ENCODE assay signal across 8 cellular contexts in the genomic region with DNA sequence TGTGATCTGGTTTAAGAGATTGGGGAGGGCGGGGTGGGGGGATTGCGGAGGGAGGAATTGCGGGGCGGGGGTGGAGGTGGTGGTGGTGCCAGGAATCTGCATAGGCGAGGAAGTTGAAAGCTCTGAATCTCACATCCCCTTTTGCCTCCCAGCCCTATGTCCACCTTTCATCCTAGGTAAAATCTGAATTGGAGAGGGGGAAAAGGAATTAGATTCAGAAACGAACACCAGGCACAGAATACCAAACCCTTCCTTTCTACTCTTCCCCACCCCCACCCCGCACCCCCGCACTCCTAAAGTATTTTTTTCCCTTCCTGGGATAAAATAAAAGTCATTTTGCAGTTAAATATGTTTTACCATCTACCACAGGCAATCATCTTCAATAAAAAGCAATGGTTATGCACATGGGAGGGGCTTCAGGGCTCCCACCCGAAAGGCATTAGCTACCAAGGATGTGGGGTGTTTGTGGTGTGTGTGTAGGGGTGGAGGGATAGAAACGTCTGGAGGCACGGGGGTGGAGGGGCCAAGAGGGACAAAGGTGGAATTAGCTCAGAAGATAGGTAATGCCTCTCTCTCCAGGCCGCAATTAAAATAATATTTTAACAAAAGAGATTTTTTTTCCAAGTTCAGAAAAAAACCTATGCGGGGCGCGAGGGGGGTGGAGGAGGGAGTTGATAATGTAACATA. TPM values are rescaled to one million over a fixed set of nuclear protein-coding genes. Genes with fewer than 3 reads are reported as not detected.
DNase-seq lines count a peak whose midpoint lies in the region; ATAC-seq, FAIRE-seq and TF ChIP-seq lines count a peak whose summit lies in the region.

No MANE protein-coding gene starts in this region.

- TF ChIP-seq CTCF in progenitor cell of endocrine pancreas (IDR thresholded peaks at IDR 0.05; ENCODE audit: unreplicated experiment), result no peak
- no peak for TF ChIP-seq CTCF in D721Med (IDR thresholded peaks at IDR 0.05; ENCODE audit: insufficient read depth, missing control alignments)

- H3K36me3 Mint-ChIP-seq in progenitor cell of endocrine pancreas (ENCODE audit: insufficient read depth), result no peaks in the 10 kb centered on the region

- no peak for DNase-seq in GM12891 (ENCODE audit: insufficient read length, low spot score)
- peak; percentile 55 for DNase-seq in NCI-H2227 treated with DMSO at 0.1 percent for 48 hours (lab: John Stamatoyannopoulos, UW)
- DNase-seq in epidermal melanocyte (ENCODE audit: insufficient read length, low spot score), result peak; percentile 2
- DNase-seq in progenitor cell of endocrine pancreas (ENCODE audit: low spot score, unreplicated experiment), result no peak
- DNase-seq in D721Med (ENCODE audit: insufficient read length, low spot score), result no peak
- no peak for DNase-seq in HCEC 1CT

- FAIRE-seq in GM12891 (lab: Jason Lieb, UNC) (peak; percentile 13), D721Med (lab: Jason Lieb, UNC) (no peak)

- peaks cover 3% of the 10 kb centered on the region for H3K27me3 Mint-ChIP-seq in progenitor cell of endocrine pancreas

- no peak for TF ChIP-seq POLR2A in GM12891 (IDR thresholded peaks at IDR 0.05; ENCODE audit: low read depth, low read length)

- ATAC-seq in GM21576 (IDR thresholded peaks at IDR 0.05; ENCODE audit: unreplicated experiment) (no peak), HG03432 (IDR thresholded peaks at IDR 0.05; ENCODE audit: unreplicated experiment) (no peak)

- H3K27ac Mint-ChIP-seq in progenitor cell of endocrine pancreas, result peak overlapping the region; percentile 91

- peaks cover 48% of the 10 kb centered on the region for H3K4me1 Mint-ChIP-seq in progenitor cell of endocrine pancreas (ENCODE audit: low read depth)

- peak overlapping the region; percentile 73 for H3K4me3 Mint-ChIP-seq in progenitor cell of endocrine pancreas (ENCODE audit: low read depth)

- H3K9me3 Mint-ChIP-seq in progenitor cell of endocrine pancreas (ENCODE audit: low read depth), result no peaks in the 10 kb centered on the region

TF ChIP-seq in GM12891, 5 proteins besides CTCF, POLR2A, EP300 and RAD21:
- no peak for TF ChIP-seq TAF1 (IDR thresholded peaks at IDR 0.05; ENCODE audit: low read depth, low read length)
- peak; percentile 69 for TF ChIP-seq SPI1 (IDR thresholded peaks at IDR 0.05; ENCODE audit: low read depth, low read length)

RNA-seq across cellular contexts. Expression of a gene that starts 1.8 kb away (rescaled TPM):
- not detected for polyA plus RNA-seq in GM12891 (2012; ENCODE audit: low read depth, missing spikeins)
- 73.9 and 75.3 TPM in 2 replicates for total RNA-seq in progenitor cell of endocrine pancreas

Comparison
In these comparisons a context has a peak if more than half of its experiments do, and no peak if none do; other contexts are left out.
1. DNase-seq: peak in NCI-H2227 treated with DMSO at 0.1 percent for 48 hours (single experiment) and epidermal melanocyte (single experiment); none in GM12891 (single experiment), progenitor cell of endocrine pancreas (single experiment), D721Med (single experiment) and HCEC 1CT (single experiment).